Comparison of ENCODE assay signal across 1 cellular context in genomic region chr1:8506995-8507615, GRCh38.
TF ChIP-seq lines count a peak whose summit lies in the region.

No MANE protein-coding gene starts in this region.

TF ChIP-seq in HepG2, 621 proteins besides CTCF, POLR2A, EP300 and RAD21:
- TF ChIP-seq RERE (CRISPR knock-in tag; IDR thresholded peaks at IDR 0.05; ENCODE audit: low read depth) (no peak), SYNCRIP (IDR thresholded peaks at IDR 0.05; ENCODE audit: insufficient read depth, low read depth, low read length) (no peak), CEBPG (CRISPR knock-in tag; IDR thresholded peaks at IDR 0.05) (peak; percentile 62)
